Comparison of ENCODE assay signal across 28 cellular contexts in the genomic region with DNA sequence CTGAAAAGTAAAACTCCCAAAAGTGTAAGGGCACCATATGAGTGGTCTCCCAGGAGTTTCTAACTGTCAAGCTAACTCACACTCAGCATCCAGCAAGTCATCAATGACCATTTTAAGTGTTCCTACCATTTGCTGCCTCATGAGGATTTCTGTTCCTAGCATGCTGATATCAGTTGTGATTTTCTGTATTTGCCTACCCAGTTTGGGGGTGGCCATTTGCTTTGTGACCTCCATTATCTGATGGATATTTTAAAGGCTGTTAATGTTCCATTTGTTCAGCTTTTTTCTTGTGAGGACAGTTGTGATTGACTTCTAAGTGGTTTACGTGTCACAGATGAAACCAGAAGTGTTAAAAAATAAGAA. TPM values are rescaled to one million over a fixed set of nuclear protein-coding genes. Genes with fewer than 3 reads are reported as not detected.
"Had no signal": no experiment of that assay in that cellular context is flagged by ENCODE, and none has a peak within 500 bp of the region (broad histone marks: within the 10 kb centered on the region; RNA-seq: fewer than 3 reads in every experiment).

No MANE protein-coding gene starts in this region.

- H3K4me2 ChIP-seq: hepatocyte had no signal

- H3K4me1 ChIP-seq: gastrocnemius medialis, prostate gland had no signal

- H3K27ac ChIP-seq: gastrocnemius medialis, hepatocyte, left ventricle myocardium inferior, pancreas, prostate gland, skin epidermis, thoracic aorta had no signal

- H3K36me3 ChIP-seq: gastrocnemius medialis, left ventricle myocardium inferior, pancreas, prostate gland, thoracic aorta had no signal

- DNase-seq: activated CD4-positive, alpha-beta T cell treated with anti-CD3 and anti-CD28 coated beads for 4 hours; activated CD4-positive, alpha-beta T cell treated with anti-CD3 and anti-CD28 coated beads, Interleukin-2, amount 50 U/mL, for 4 hours; activated naive CD4-positive, alpha-beta T cell; activated T-cell treated with anti-CD3 and anti-CD28 coated beads for 4 hours; dermis blood vessel endothelial cell; effector CD8-positive, alpha-beta T cell; gastrocnemius medialis; left ventricle myocardium inferior; mucosa of descending colon; nucleus accumbens; pancreas; retina; stimulated activated CD4-positive, alpha-beta T cell treated with anti-CD3 and anti-CD28 coated beads, Interleukin-12 subunit alpha, Interleukin-12 subunit beta, amount 100 ng/mL, for 4 hours; stimulated activated CD4-positive, alpha-beta T cell treated with anti-CD3 and anti-CD28 coated beads, Interleukin-4, amount 100 ng/mL, for 1 hour; trophoblast cell had no signal

- H3K4me3 ChIP-seq: gastrocnemius medialis, hepatocyte, left ventricle myocardium inferior, lung, mucosa of descending colon, pancreas, prostate gland, skin epidermis, thoracic aorta had no signal

- H3K27me3 ChIP-seq: pancreas had no signal

- H3K4me3 Mint-ChIP-seq: nephron had no signal

- H3K9me3 ChIP-seq: gastrocnemius medialis, left ventricle myocardium inferior, mucosa of descending colon, pancreas, prostate gland, thoracic aorta had no signal

- H3K4me1 Mint-ChIP-seq: nephron had no signal

- H3K79me2 ChIP-seq: hepatocyte had no signal

- H2AFZ ChIP-seq: hepatocyte had no signal

- H3K27ac Mint-ChIP-seq: activated naive CD4-positive, alpha-beta T cell treated with anti-CD3 and anti-CD28 coated beads, Interleukin-2, amount 50 U/mL, for 72 hours; activated T-cell treated with anti-CD3 and anti-CD28 coated beads, Interleukin-2, amount 50 U/mL, for 72 hours; nephron had no signal

- ATAC-seq: activated naive CD4-positive, alpha-beta T cell treated with anti-CD3 and anti-CD28 coated beads, Interleukin-2, amount 50 U/mL, for 72 hours; activated T-cell treated with anti-CD3 and anti-CD28 coated beads, Interleukin-2, amount 50 U/mL, for 72 hours; gastrocnemius medialis; mucosa of descending colon; pancreas; sciatic nerve had no signal

RNA-seq across cellular contexts. Expression of a gene that starts 2.9 kb away (rescaled TPM):
- total RNA-seq: gastrocnemius medialis, hepatocyte had no signal
- polyA plus RNA-seq: hepatocyte had no signal

RNA-seq across cellular contexts. Expression of a gene that starts 30.8 kb away (rescaled TPM):
- total RNA-seq: hepatocyte, thoracic aorta had no signal
- polyA plus RNA-seq: hepatocyte had no signal

RNA-seq across cellular contexts. Expression of a gene that starts 33.9 kb away (rescaled TPM):
- total RNA-seq: activated naive CD4-positive, alpha-beta T cell treated with anti-CD3 and anti-CD28 coated beads, Interleukin-2, amount 50 U/mL, for 72 hours; activated T-cell treated with anti-CD3 and anti-CD28 coated beads, Interleukin-2, amount 50 U/mL, for 72 hours; dermis blood vessel endothelial cell; epithelial cell of proximal tubule; gastrocnemius medialis; hepatocyte; left ventricle myocardium inferior; lung; mesenteric fat pad; mucosa of descending colon; myocyte; pancreas; prostate gland; sciatic nerve; T-helper 2 cell treated with Interferon-gamma antibody and Interleukin-4, amounts not matched to agents 100 ng/mL and 5 ng/mL, for 36 hours; thoracic aorta had no signal
- polyA plus RNA-seq: hepatocyte, lung, pancreas had no signal
